25 cellular contexts compared by ENCODE assay signal in the genomic region with DNA sequence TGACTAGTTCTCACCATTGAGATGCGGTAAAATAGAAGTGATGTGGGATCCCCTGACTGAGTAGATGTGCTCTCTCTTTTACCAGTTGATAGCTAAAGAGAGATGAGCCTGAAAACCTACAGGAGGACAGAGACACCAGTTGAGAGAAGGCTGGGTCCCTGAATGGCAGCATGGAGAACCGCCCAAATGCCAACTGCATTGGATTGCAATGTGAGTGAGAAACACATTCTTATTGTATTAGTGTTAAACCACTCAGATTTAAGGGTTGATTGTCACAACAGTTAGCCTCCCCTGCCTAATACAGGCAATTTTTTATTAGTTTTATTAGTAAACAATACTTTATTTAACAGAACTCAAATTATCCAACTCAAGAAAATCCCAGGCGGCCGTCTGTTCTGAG.
"Had no signal": no experiment of that assay in that cellular context is flagged by ENCODE, and none has a peak within 500 bp of the region (broad histone marks: within the 10 kb centered on the region; RNA-seq: fewer than 3 reads in every experiment).

No MANE protein-coding gene starts in this region.

- H3K27me3 ChIP-seq: body of pancreas, gastrocnemius medialis, upper lobe of left lung had no signal

- H3K27ac ChIP-seq: body of pancreas, gastrocnemius medialis, lower lobe of right lung, spleen, thoracic aorta, upper lobe of left lung had no signal

- H3K4me3 ChIP-seq: body of pancreas, gastrocnemius medialis, lower lobe of right lung, spleen, thoracic aorta, upper lobe of left lung had no signal

- H3K27ac Mint-ChIP-seq: activated CD4-positive, alpha-beta T cell treated with anti-CD3 and anti-CD28 coated beads, Interleukin-2, amount 10 ng/mL, durations not matched to agents 7 days and 5 days; activated CD8-positive, alpha-beta memory T cell treated with anti-CD3 and anti-CD28 coated beads, Interleukin-2, amount 10 ng/mL, durations not matched to agents 7 days and 5 days; activated CD8-positive, alpha-beta T cell treated with anti-CD3 and anti-CD28 coated beads for 36 hours; activated naive CD4-positive, alpha-beta T cell treated with anti-CD3 and anti-CD28 coated beads, Interleukin-2, amount 50 U/mL, for 24 hours; activated T-helper 1 cell treated with anti-CD3 and anti-CD28 coated beads, Interleukin-12 subunit alpha, Interleukin-12 subunit beta, Interleukin-2, Interleukin-4 antibody, amounts not matched to agents 30 ng/mL and 10 ng/mL and 1 ng/mL, durations not matched to agents 14 hours and 24 hours and 36 hours; dendritic cell treated with granulocyte-macrophage colony-stimulating factor and Interleukin-4, amounts not matched to agents 40 ng/mL and 50 ng/mL, for 4 days; natural killer cell; T-helper 1 cell treated with Interleukin-12 subunit alpha and Interleukin-12 subunit beta and Interleukin-4 antibody, amounts not matched to agents 30 μg/mL and 1 μg/mL, for 36 hours had no signal

- H3K9me3 ChIP-seq: body of pancreas, gastrocnemius medialis, lower lobe of right lung, spleen, thoracic aorta, upper lobe of left lung had no signal

- H3K4me3 Mint-ChIP-seq: activated CD4-positive, alpha-beta T cell treated with anti-CD3 and anti-CD28 coated beads, Interleukin-2, amount 10 ng/mL, durations not matched to agents 7 days and 5 days; activated CD8-positive, alpha-beta memory T cell treated with anti-CD3 and anti-CD28 coated beads, Interleukin-2, amount 10 ng/mL, durations not matched to agents 7 days and 5 days; activated CD8-positive, alpha-beta T cell treated with anti-CD3 and anti-CD28 coated beads for 36 hours; activated naive CD4-positive, alpha-beta T cell treated with anti-CD3 and anti-CD28 coated beads, Interleukin-2, amount 50 U/mL, for 24 hours; activated T-helper 1 cell treated with anti-CD3 and anti-CD28 coated beads, Interleukin-12 subunit alpha, Interleukin-12 subunit beta, Interleukin-2, Interleukin-4 antibody, amounts not matched to agents 30 ng/mL and 10 ng/mL and 1 ng/mL, durations not matched to agents 14 hours and 24 hours and 36 hours; dendritic cell treated with granulocyte-macrophage colony-stimulating factor and Interleukin-4, amounts not matched to agents 40 ng/mL and 50 ng/mL, for 4 days; natural killer cell; T-helper 1 cell treated with Interleukin-12 subunit alpha and Interleukin-12 subunit beta and Interleukin-4 antibody, amounts not matched to agents 30 μg/mL and 1 μg/mL, for 36 hours had no signal

- H3K4me1 ChIP-seq: body of pancreas, gastrocnemius medialis, lower lobe of right lung, spleen, upper lobe of left lung had no signal

- H3K4me1 Mint-ChIP-seq: activated CD4-positive, alpha-beta T cell treated with anti-CD3 and anti-CD28 coated beads, Interleukin-2, amount 10 ng/mL, durations not matched to agents 7 days and 5 days; activated CD8-positive, alpha-beta memory T cell treated with anti-CD3 and anti-CD28 coated beads, Interleukin-2, amount 10 ng/mL, durations not matched to agents 7 days and 5 days; activated naive CD4-positive, alpha-beta T cell treated with anti-CD3 and anti-CD28 coated beads, Interleukin-2, amount 50 U/mL, for 24 hours; natural killer cell had no signal

- H3K9me3 Mint-ChIP-seq: activated CD4-positive, alpha-beta T cell treated with anti-CD3 and anti-CD28 coated beads, Interleukin-2, amount 10 ng/mL, durations not matched to agents 7 days and 5 days; activated CD8-positive, alpha-beta T cell treated with anti-CD3 and anti-CD28 coated beads for 36 hours; activated naive CD4-positive, alpha-beta T cell treated with anti-CD3 and anti-CD28 coated beads, Interleukin-2, amount 50 U/mL, for 24 hours; activated T-helper 1 cell treated with anti-CD3 and anti-CD28 coated beads, Interleukin-12 subunit alpha, Interleukin-12 subunit beta, Interleukin-2, Interleukin-4 antibody, amounts not matched to agents 30 ng/mL and 10 ng/mL and 1 ng/mL, durations not matched to agents 14 hours and 24 hours and 36 hours; dendritic cell treated with granulocyte-macrophage colony-stimulating factor and Interleukin-4, amounts not matched to agents 40 ng/mL and 50 ng/mL, for 4 days; natural killer cell; T-helper 1 cell treated with Interleukin-12 subunit alpha and Interleukin-12 subunit beta and Interleukin-4 antibody, amounts not matched to agents 30 μg/mL and 1 μg/mL, for 36 hours had no signal

- H3K36me3 Mint-ChIP-seq: activated CD8-positive, alpha-beta memory T cell treated with anti-CD3 and anti-CD28 coated beads, Interleukin-2, amount 10 ng/mL, durations not matched to agents 7 days and 5 days; activated naive CD4-positive, alpha-beta T cell treated with anti-CD3 and anti-CD28 coated beads, Interleukin-2, amount 50 U/mL, for 24 hours; natural killer cell had no signal

- DNase-seq: activated CD4-positive, alpha-beta T cell treated with anti-CD3 and anti-CD28 coated beads, Interleukin-2, amount 10 ng/mL, durations not matched to agents 7 days and 5 days; activated CD4-positive, CD25-positive, alpha-beta regulatory T cell treated with anti-CD3 and anti-CD28 coated beads, Interleukin-2, amount 50 U/mL, for 72 hours; activated CD8-positive, alpha-beta memory T cell treated with anti-CD3 and anti-CD28 coated beads, Interleukin-2, amount 10 ng/mL, durations not matched to agents 7 days and 5 days; activated CD8-positive, alpha-beta T cell treated with anti-CD3 and anti-CD28 coated beads for 36 hours; activated gamma-delta T cell; anterior cingulate cortex; body of pancreas; effector CD4-positive, alpha-beta T cell; gastrocnemius medialis; hypothalamus; left colon; lower lobe of right lung; natural killer cell; retina; spleen; stimulated activated CD4-positive, alpha-beta T cell treated with anti-CD3 and anti-CD28 coated beads, Interleukin-4, amount 100 ng/mL, for 1 hour; stimulated activated naive CD4-positive, alpha-beta T cell; T1000; upper lobe of left lung had no signal

- H3K27me3 Mint-ChIP-seq: dendritic cell treated with granulocyte-macrophage colony-stimulating factor and Interleukin-4, amounts not matched to agents 40 ng/mL and 50 ng/mL, for 4 days had no signal

- H3K36me3 ChIP-seq: gastrocnemius medialis, lower lobe of right lung, spleen, thoracic aorta, upper lobe of left lung had no signal

- ATAC-seq: activated CD8-positive, alpha-beta memory T cell treated with anti-CD3 and anti-CD28 coated beads, Interleukin-2, amount 10 ng/mL, durations not matched to agents 7 days and 5 days; activated CD8-positive, alpha-beta T cell treated with anti-CD3 and anti-CD28 coated beads for 36 hours; body of pancreas; esophagus mucosa; gastrocnemius medialis; left colon; lower lobe of right lung; natural killer cell had no signal
